In the genomic region with DNA sequence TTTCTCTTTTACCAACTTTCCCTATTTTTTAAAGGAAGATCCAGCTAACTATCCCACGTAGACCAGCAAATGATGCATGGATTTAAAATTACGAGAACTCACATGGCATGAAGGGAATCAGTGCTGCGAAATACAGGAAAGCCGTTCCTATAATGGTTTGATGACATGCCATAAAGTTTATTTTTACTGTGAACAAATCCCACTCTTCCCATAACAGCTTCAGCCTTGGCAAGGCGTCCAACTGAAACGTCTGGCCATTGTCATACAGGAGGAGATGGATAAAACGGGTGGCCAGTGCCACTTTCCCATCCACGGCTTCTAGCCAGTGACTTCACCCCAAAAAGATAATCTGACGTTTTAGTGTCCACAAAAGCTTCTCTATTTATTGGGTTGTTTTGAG, we compare ENCODE assay signal across 17 cellular contexts.
"Had no signal": no experiment of that assay in that cellular context is flagged by ENCODE, and none has a peak within 500 bp of the region (broad histone marks: within the 10 kb centered on the region; RNA-seq: fewer than 3 reads in every experiment).

No MANE protein-coding gene starts in this region.

- H3K9me3 ChIP-seq: stomach, thoracic aorta had no signal

- H3K27ac ChIP-seq: foreskin keratinocyte, thoracic aorta had no signal

- DNase-seq: effector CD4-positive, alpha-beta T cell; endodermal cell; erythroblast; foreskin keratinocyte; islet precursor cell; left ventricle myocardium superior; mesenchymal stem cell; midbrain; naive B cell; small intestine; stimulated activated CD4-positive, alpha-beta T cell treated with anti-CD3 and anti-CD28 coated beads, Interleukin-12 subunit alpha, Interleukin-12 subunit beta, amount 100 ng/mL, for 4 hours; stimulated activated naive CD4-positive, alpha-beta T cell; stomach; trophoblast cell had no signal

- H3K27me3 ChIP-seq: foreskin keratinocyte, stomach had no signal

- H3K36me3 ChIP-seq: thoracic aorta had no signal

- H3K4me1 ChIP-seq: foreskin keratinocyte had no signal

- H3K4me3 ChIP-seq: coronary artery, lung, stomach, thoracic aorta had no signal
